1 cellular context compared by ENCODE assay signal in the genomic region with DNA sequence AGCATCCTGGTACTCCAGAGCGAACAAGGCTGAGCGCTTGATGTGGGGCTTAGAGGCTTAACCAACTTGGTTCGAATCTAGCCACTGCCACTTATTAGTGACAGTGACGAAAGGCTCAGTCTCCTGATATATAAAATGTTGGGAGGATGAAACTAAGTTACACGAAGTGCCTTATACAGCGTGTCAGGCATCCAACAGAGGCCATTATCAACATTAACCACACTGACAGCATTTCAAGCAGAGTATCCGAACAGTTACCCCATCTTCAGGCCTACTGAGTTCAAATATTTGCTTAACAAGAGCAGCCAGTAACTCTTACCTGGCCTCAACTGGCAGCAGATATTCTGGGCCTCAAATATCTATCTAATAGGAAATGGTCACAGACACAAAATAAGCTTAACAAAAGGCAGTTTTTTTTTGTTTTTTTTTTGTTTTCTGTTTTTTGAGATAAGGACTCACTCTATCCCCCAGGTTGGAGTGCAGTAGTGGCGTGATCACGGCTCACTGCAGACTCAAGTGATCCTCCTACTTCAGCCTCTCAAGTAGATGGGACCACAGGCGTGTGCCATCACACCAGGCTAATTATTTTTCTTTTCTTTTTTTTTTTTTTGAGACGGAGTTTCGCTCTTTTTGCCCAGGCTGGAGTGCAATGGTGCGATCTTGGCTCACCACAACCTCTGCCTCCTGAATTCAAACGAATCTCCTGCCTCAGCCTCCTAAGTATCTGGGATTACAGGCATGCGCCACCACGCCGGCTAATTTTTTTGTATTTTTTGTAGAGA.
TF ChIP-seq lines count a peak whose summit lies in the region.

No MANE protein-coding gene starts in this region.

TF ChIP-seq in HepG2, 621 proteins besides CTCF, POLR2A, EP300 and RAD21 (continued from another document and continues in another):
- peak; percentile 69; the same call in 1 of the 2 replicates for TF ChIP-seq HDAC2 (CRISPR knock-in tag; IDR thresholded peaks at IDR 0.05)
- TF ChIP-seq GABPB1 (CRISPR knock-in tag; IDR thresholded peaks at IDR 0.05), result no peak; the same call in 1 of the 2 replicates
- TF ChIP-seq KAT2B (IDR thresholded peaks at IDR 0.05; ENCODE audit: borderline replicate concordance, low read depth, low read length), result no peak
- no peak for TF ChIP-seq ZNF83 (CRISPR knock-in tag; IDR thresholded peaks at IDR 0.05; ENCODE audit: borderline replicate concordance)
- no peak for TF ChIP-seq DPF2 (CRISPR knock-in tag; IDR thresholded peaks at IDR 0.05; ENCODE audit: borderline replicate concordance, low read depth)
- TF ChIP-seq ZNF792 (CRISPR knock-in tag; IDR thresholded peaks at IDR 0.05), result no peak
- no peak for TF ChIP-seq MTF1 (CRISPR knock-in tag; IDR thresholded peaks at IDR 0.05)
- TF ChIP-seq ZNF570 (CRISPR knock-in tag; IDR thresholded peaks at IDR 0.05; ENCODE audit: borderline replicate concordance), result no peak
- TF ChIP-seq, protein P1, sequence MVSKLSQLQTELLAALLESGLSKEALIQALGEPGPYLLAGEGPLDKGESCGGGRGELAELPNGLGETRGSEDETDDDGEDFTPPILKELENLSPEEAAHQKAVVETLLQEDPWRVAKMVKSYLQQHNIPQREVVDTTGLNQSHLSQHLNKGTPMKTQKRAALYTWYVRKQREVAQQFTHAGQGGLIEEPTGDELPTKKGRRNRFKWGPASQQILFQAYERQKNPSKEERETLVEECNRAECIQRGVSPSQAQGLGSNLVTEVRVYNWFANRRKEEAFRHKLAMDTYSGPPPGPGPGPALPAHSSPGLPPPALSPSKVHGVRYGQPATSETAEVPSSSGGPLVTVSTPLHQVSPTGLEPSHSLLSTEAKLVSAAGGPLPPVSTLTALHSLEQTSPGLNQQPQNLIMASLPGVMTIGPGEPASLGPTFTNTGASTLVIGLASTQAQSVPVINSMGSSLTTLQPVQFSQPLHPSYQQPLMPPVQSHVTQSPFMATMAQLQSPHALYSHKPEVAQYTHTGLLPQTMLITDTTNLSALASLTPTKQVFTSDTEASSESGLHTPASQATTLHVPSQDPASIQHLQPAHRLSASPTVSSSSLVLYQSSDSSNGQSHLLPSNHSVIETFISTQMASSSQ (IDR thresholded peaks at IDR 0.05; ENCODE audit: low read depth), result no peak
- TF ChIP-seq, protein P1 (CRISPR knock-in tag; IDR thresholded peaks at IDR 0.05; ENCODE audit: borderline replicate concordance), result no peak
- TF ChIP-seq, protein P2, sequence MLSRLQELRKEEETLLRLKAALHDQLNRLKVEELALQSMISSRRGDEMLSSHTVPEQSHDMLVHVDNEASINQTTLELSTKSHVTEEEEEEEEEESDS (CRISPR knock-in tag; IDR thresholded peaks at IDR 0.05; ENCODE audit: borderline replicate concordance), result no peak
- no peak for TF ChIP-seq ZC3H4 (CRISPR knock-in tag; IDR thresholded peaks at IDR 0.05; ENCODE audit: borderline replicate concordance)
- TF ChIP-seq, protein P3, sequence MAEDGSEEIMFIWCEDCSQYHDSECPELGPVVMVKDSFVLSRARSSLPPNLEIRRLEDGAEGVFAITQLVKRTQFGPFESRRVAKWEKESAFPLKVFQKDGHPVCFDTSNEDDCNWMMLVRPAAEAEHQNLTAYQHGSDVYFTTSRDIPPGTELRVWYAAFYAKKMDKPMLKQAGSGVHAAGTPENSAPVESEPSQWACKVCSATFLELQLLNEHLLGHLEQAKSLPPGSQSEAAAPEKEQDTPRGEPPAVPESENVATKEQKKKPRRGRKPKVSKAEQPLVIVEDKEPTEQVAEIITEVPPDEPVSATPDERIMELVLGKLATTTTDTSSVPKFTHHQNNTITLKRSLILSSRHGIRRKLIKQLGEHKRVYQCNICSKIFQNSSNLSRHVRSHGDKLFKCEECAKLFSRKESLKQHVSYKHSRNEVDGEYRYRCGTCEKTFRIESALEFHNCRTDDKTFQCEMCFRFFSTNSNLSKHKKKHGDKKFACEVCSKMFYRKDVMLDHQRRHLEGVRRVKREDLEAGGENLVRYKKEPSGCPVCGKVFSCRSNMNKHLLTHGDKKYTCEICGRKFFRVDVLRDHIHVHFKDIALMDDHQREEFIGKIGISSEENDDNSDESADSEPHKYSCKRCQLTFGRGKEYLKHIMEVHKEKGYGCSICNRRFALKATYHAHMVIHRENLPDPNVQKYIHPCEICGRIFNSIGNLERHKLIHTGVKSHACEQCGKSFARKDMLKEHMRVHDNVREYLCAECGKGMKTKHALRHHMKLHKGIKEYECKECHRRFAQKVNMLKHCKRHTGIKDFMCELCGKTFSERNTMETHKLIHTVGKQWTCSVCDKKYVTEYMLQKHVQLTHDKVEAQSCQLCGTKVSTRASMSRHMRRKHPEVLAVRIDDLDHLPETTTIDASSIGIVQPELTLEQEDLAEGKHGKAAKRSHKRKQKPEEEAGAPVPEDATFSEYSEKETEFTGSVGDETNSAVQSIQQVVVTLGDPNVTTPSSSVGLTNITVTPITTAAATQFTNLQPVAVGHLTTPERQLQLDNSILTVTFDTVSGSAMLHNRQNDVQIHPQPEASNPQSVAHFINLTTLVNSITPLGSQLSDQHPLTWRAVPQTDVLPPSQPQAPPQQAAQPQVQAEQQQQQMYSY (CRISPR knock-in tag; IDR thresholded peaks at IDR 0.05), result no peak
- no peak for TF ChIP-seq SMARCE1 (IDR thresholded peaks at IDR 0.05; ENCODE audit: borderline replicate concordance)
- TF ChIP-seq, protein P4, sequence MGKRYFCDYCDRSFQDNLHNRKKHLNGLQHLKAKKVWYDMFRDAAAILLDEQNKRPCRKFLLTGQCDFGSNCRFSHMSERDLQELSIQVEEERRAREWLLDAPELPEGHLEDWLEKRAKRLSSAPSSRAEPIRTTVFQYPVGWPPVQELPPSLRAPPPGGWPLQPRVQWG (CRISPR knock-in tag; IDR thresholded peaks at IDR 0.05; ENCODE audit: borderline replicate concordance, low read depth), result no peak
- no peak for TF ChIP-seq ZNF816 (CRISPR knock-in tag; IDR thresholded peaks at IDR 0.05; ENCODE audit: borderline replicate concordance)
- TF ChIP-seq ZNF713 (CRISPR knock-in tag; IDR thresholded peaks at IDR 0.05), result no peak
- no peak for TF ChIP-seq MTA1 (CRISPR knock-in tag; IDR thresholded peaks at IDR 0.05; ENCODE audit: borderline replicate concordance)
- TF ChIP-seq MED8 (CRISPR knock-in tag; IDR thresholded peaks at IDR 0.05; ENCODE audit: insufficient replicate concordance), result no peak
- peak; percentile 88 for TF ChIP-seq SAP130 (CRISPR knock-in tag; IDR thresholded peaks at IDR 0.05; ENCODE audit: low read depth)
- no peak for TF ChIP-seq SP140L (CRISPR knock-in tag; IDR thresholded peaks at IDR 0.05; ENCODE audit: borderline replicate concordance)
- 0 out of 2 replicates have a peak, but pooled peaks have one; percentile 53 for TF ChIP-seq ZNF12 (CRISPR knock-in tag; IDR thresholded peaks at IDR 0.05)
- TF ChIP-seq, protein P5, sequence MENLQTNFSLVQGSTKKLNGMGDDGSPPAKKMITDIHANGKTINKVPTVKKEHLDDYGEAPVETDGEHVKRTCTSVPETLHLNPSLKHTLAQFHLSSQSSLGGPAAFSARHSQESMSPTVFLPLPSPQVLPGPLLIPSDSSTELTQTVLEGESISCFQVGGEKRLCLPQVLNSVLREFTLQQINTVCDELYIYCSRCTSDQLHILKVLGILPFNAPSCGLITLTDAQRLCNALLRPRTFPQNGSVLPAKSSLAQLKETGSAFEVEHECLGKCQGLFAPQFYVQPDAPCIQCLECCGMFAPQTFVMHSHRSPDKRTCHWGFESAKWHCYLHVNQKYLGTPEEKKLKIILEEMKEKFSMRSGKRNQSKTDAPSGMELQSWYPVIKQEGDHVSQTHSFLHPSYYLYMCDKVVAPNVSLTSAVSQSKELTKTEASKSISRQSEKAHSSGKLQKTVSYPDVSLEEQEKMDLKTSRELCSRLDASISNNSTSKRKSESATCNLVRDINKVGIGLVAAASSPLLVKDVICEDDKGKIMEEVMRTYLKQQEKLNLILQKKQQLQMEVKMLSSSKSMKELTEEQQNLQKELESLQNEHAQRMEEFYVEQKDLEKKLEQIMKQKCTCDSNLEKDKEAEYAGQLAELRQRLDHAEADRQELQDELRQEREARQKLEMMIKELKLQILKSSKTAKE (CRISPR knock-in tag; IDR thresholded peaks at IDR 0.05; ENCODE audit: borderline replicate concordance), result no peak
- no peak for TF ChIP-seq ZFP90 (CRISPR knock-in tag; IDR thresholded peaks at IDR 0.05; ENCODE audit: borderline replicate concordance)
- TF ChIP-seq SATB2 (CRISPR knock-in tag; IDR thresholded peaks at IDR 0.05), result no peak
- TF ChIP-seq ZNF260 (CRISPR knock-in tag; IDR thresholded peaks at IDR 0.05; ENCODE audit: borderline replicate concordance, low read depth), result no peak
- TF ChIP-seq, protein P6, sequence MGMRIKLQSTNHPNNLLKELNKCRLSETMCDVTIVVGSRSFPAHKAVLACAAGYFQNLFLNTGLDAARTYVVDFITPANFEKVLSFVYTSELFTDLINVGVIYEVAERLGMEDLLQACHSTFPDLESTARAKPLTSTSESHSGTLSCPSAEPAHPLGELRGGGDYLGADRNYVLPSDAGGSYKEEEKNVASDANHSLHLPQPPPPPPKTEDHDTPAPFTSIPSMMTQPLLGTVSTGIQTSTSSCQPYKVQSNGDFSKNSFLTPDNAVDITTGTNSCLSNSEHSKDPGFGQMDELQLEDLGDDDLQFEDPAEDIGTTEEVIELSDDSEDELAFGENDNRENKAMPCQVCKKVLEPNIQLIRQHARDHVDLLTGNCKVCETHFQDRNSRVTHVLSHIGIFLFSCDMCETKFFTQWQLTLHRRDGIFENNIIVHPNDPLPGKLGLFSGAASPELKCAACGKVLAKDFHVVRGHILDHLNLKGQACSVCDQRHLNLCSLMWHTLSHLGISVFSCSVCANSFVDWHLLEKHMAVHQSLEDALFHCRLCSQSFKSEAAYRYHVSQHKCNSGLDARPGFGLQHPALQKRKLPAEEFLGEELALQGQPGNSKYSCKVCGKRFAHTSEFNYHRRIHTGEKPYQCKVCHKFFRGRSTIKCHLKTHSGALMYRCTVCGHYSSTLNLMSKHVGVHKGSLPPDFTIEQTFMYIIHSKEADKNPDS (CRISPR knock-in tag; IDR thresholded peaks at IDR 0.05), result 0 out of 2 replicates have a peak, but pooled peaks have one; percentile 83
- no peak for TF ChIP-seq ISX (CRISPR knock-in tag; conservative IDR thresholded peaks at IDR 0.05)
- TF ChIP-seq, protein P7, sequence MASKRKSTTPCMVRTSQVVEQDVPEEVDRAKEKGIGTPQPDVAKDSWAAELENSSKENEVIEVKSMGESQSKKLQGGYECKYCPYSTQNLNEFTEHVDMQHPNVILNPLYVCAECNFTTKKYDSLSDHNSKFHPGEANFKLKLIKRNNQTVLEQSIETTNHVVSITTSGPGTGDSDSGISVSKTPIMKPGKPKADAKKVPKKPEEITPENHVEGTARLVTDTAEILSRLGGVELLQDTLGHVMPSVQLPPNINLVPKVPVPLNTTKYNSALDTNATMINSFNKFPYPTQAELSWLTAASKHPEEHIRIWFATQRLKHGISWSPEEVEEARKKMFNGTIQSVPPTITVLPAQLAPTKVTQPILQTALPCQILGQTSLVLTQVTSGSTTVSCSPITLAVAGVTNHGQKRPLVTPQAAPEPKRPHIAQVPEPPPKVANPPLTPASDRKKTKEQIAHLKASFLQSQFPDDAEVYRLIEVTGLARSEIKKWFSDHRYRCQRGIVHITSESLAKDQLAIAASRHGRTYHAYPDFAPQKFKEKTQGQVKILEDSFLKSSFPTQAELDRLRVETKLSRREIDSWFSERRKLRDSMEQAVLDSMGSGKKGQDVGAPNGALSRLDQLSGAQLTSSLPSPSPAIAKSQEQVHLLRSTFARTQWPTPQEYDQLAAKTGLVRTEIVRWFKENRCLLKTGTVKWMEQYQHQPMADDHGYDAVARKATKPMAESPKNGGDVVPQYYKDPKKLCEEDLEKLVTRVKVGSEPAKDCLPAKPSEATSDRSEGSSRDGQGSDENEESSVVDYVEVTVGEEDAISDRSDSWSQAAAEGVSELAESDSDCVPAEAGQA (IDR thresholded peaks at IDR 0.05; ENCODE audit: low read depth), result no peak
- TF ChIP-seq, protein P7 (CRISPR knock-in tag; IDR thresholded peaks at IDR 0.05; ENCODE audit: borderline replicate concordance), result no peak
- no peak for TF ChIP-seq ZNF30 (CRISPR knock-in tag; IDR thresholded peaks at IDR 0.05)
- TF ChIP-seq, protein P8, sequence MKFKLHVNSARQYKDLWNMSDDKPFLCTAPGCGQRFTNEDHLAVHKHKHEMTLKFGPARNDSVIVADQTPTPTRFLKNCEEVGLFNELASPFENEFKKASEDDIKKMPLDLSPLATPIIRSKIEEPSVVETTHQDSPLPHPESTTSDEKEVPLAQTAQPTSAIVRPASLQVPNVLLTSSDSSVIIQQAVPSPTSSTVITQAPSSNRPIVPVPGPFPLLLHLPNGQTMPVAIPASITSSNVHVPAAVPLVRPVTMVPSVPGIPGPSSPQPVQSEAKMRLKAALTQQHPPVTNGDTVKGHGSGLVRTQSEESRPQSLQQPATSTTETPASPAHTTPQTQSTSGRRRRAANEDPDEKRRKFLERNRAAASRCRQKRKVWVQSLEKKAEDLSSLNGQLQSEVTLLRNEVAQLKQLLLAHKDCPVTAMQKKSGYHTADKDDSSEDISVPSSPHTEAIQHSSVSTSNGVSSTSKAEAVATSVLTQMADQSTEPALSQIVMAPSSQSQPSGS (CRISPR knock-in tag; IDR thresholded peaks at IDR 0.05), result peak; percentile 53; the same call in 1 of the 2 replicates
- TF ChIP-seq SMAD3 (CRISPR knock-in tag; IDR thresholded peaks at IDR 0.05), result 0 out of 2 replicates have a peak, but pooled peaks have one; percentile 21
- no peak for TF ChIP-seq ZKSCAN8 (CRISPR knock-in tag; IDR thresholded peaks at IDR 0.05; ENCODE audit: borderline replicate concordance)
- TF ChIP-seq ZNF557 (CRISPR knock-in tag; IDR thresholded peaks at IDR 0.05), result no peak
- no peak for TF ChIP-seq ZFP36L2 (CRISPR knock-in tag; IDR thresholded peaks at IDR 0.05)
